Comparison of ENCODE assay signal across 1 cellular context in genomic region chr6:165774903-165775608, GRCh38.
A peak's percentile ranks its signal among the peaks of the same experiment; 100 is the strongest.
TF ChIP-seq lines count a peak whose summit lies in the region.

No MANE protein-coding gene starts in this region.

TF ChIP-seq in liver, 16 proteins besides CTCF, POLR2A, EP300 and RAD21 (continued from another document):
- TF ChIP-seq YY1 (IDR thresholded peaks at IDR 0.05), result peak; percentile 44
- peak; percentile 11 for TF ChIP-seq FOXA2 (IDR thresholded peaks at IDR 0.05)
- TF ChIP-seq FOXA1 (IDR thresholded peaks at IDR 0.05), result no peak
- no peak for TF ChIP-seq ATF3 (IDR thresholded peaks at IDR 0.05)
- TF ChIP-seq JUND (IDR thresholded peaks at IDR 0.05), result peak in 1 of 2 donors; percentile 19
- TF ChIP-seq RXRA (IDR thresholded peaks at IDR 0.05), result peak; percentile 77 to 88
- peak; percentile 40 for TF ChIP-seq SP1 (IDR thresholded peaks at IDR 0.05)
- no peak for TF ChIP-seq EGR1 (IDR thresholded peaks at IDR 0.05; ENCODE audit: low read depth in 2 of 2)
- peak in 1 of 2 donors; percentile 41 for TF ChIP-seq GABPA (IDR thresholded peaks at IDR 0.05 in 1 of 2, conservative IDR thresholded peaks at IDR 0.05 in 1 of 2)
TF ChIP-seq in liver: peak in this region for 9.
